ENCODE assay signal across 1 cellular context in the genomic region with DNA sequence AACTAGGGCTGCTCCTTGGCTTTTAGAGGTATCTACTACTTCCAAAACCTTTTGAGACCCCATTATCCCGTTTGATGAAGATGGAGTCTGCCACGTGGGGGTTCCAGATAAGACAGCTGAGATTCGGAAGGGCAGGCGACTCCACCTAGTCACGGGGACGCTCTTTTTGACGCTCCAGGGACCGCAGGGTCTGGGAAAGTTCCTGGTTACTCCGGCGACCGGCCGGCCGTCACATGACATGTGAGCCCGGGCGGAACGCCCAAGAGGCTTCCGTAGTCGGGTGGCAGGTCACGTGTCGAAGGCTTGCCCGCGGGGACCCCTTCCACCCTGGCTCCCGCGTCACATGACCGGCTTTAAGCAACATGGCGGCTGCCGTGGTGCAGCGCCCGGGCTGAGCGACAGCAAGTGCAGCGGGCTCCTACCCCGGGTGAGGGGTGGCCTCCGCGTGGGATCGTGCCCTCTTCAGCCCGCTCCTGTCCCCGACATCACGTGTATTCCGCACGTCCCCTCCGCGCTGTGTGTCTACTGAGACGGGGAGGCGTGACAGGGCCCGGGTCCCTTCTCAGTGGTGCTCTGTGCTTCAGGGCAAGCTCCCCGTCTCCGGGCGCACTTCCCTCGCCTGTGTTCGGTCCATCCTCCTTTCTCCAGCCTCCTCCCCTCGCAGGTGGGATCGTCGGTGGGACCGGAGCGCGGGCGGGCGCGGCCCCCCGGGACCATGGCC.
TF ChIP-seq lines count a peak whose summit lies in the region.

A gene with protein sequence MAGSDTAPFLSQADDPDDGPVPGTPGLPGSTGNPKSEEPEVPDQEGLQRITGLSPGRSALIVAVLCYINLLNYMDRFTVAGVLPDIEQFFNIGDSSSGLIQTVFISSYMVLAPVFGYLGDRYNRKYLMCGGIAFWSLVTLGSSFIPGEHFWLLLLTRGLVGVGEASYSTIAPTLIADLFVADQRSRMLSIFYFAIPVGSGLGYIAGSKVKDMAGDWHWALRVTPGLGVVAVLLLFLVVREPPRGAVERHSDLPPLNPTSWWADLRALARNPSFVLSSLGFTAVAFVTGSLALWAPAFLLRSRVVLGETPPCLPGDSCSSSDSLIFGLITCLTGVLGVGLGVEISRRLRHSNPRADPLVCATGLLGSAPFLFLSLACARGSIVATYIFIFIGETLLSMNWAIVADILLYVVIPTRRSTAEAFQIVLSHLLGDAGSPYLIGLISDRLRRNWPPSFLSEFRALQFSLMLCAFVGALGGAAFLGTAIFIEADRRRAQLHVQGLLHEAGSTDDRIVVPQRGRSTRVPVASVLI (plus strand): TSS at position 342 of the 721 bp plus-strand sequence. CDS start 374 bp downstream, at position 716.

TF ChIP-seq in HepG2, 621 proteins besides CTCF, POLR2A, EP300 and RAD21 (continued from another document and continues in another):
- TF ChIP-seq, protein P1, sequence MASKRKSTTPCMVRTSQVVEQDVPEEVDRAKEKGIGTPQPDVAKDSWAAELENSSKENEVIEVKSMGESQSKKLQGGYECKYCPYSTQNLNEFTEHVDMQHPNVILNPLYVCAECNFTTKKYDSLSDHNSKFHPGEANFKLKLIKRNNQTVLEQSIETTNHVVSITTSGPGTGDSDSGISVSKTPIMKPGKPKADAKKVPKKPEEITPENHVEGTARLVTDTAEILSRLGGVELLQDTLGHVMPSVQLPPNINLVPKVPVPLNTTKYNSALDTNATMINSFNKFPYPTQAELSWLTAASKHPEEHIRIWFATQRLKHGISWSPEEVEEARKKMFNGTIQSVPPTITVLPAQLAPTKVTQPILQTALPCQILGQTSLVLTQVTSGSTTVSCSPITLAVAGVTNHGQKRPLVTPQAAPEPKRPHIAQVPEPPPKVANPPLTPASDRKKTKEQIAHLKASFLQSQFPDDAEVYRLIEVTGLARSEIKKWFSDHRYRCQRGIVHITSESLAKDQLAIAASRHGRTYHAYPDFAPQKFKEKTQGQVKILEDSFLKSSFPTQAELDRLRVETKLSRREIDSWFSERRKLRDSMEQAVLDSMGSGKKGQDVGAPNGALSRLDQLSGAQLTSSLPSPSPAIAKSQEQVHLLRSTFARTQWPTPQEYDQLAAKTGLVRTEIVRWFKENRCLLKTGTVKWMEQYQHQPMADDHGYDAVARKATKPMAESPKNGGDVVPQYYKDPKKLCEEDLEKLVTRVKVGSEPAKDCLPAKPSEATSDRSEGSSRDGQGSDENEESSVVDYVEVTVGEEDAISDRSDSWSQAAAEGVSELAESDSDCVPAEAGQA (IDR thresholded peaks at IDR 0.05; ENCODE audit: low read depth): peak; percentile 87
- TF ChIP-seq, protein P1 (CRISPR knock-in tag; IDR thresholded peaks at IDR 0.05; ENCODE audit: borderline replicate concordance): peak; percentile 90; the same call in 1 of the 2 replicates
- TF ChIP-seq, protein P2, sequence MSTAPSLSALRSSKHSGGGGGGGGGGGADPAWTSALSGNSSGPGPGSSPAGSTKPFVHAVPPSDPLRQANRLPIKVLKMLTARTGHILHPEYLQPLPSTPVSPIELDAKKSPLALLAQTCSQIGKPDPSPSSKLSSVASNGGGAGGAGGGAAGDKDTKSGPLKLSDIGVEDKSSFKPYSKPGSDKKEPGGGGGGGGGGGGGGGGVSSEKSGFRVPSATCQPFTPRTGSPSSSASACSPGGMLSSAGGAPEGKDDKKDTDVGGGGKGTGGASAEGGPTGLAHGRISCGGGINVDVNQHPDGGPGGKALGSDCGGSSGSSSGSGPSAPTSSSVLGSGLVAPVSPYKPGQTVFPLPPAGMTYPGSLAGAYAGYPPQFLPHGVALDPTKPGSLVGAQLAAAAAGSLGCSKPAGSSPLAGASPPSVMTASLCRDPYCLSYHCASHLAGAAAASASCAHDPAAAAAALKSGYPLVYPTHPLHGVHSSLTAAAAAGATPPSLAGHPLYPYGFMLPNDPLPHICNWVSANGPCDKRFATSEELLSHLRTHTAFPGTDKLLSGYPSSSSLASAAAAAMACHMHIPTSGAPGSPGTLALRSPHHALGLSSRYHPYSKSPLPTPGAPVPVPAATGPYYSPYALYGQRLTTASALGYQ (CRISPR knock-in tag; IDR thresholded peaks at IDR 0.05): peak; percentile 92
- TF ChIP-seq MTA1 (CRISPR knock-in tag; IDR thresholded peaks at IDR 0.05; ENCODE audit: borderline replicate concordance) (peak; percentile 83; the same call in 1 of the 2 replicates), WIZ (CRISPR knock-in tag; IDR thresholded peaks at IDR 0.05) (no peak; the same call in 1 of the 2 replicates), NFATC3 (CRISPR knock-in tag; IDR thresholded peaks at IDR 0.05) (peak; percentile 47; the same call in 1 of the 2 replicates), ZNF678 (CRISPR knock-in tag; IDR thresholded peaks at IDR 0.05) (peak; percentile 96), ZNF619 (CRISPR knock-in tag; IDR thresholded peaks at IDR 0.05) (peak; percentile 79; the same call in 1 of the 2 replicates), NFE2L1 (CRISPR knock-in tag; IDR thresholded peaks at IDR 0.05; ENCODE audit: borderline replicate concordance) (peak; percentile 85; the same call in 1 of the 2 replicates), LCORL (IDR thresholded peaks at IDR 0.05) (0 out of 2 replicates have a peak, but pooled peaks have one; percentile 21), LCORL (CRISPR knock-in tag; IDR thresholded peaks at IDR 0.05) (peak; percentile 76; the same call in 1 of the 2 replicates), ZNF264 (CRISPR knock-in tag; IDR thresholded peaks at IDR 0.05) (peak; percentile 95), ZKSCAN8 (CRISPR knock-in tag; IDR thresholded peaks at IDR 0.05; ENCODE audit: borderline replicate concordance) (no peak), TBX2 (CRISPR knock-in tag; IDR thresholded peaks at IDR 0.05; ENCODE audit: borderline replicate concordance) (peak; percentile 96), ZNF550 (CRISPR knock-in tag; IDR thresholded peaks at IDR 0.05; ENCODE audit: borderline replicate concordance) (peak; percentile 81), CBX5 (CRISPR knock-in tag; IDR thresholded peaks at IDR 0.05; ENCODE audit: borderline replicate concordance) (peak; percentile 92), ZNF160 (CRISPR knock-in tag; IDR thresholded peaks at IDR 0.05) (peak; percentile 64; the same call in 1 of the 2 replicates), AGO1 (IDR thresholded peaks at IDR 0.05; ENCODE audit: low read depth, low read length, poor library complexity, severe bottlenecking) (peak; percentile 60), HOXD1 (CRISPR knock-in tag; IDR thresholded peaks at IDR 0.05) (peak; percentile 84; the same call in 1 of the 2 replicates), NPAS2 (CRISPR knock-in tag; IDR thresholded peaks at IDR 0.05; ENCODE audit: borderline replicate concordance) (no peak), ZNF205 (CRISPR knock-in tag; IDR thresholded peaks at IDR 0.05) (peak; percentile 89), ZNF674 (CRISPR knock-in tag; IDR thresholded peaks at IDR 0.05; ENCODE audit: low read depth) (0 out of 2 replicates have a peak, but pooled peaks have one; percentile 81), MLLT10 (CRISPR knock-in tag; IDR thresholded peaks at IDR 0.05) (no peak), ZNF546 (CRISPR knock-in tag; conservative IDR thresholded peaks at IDR 0.05) (no peak), DNMT3B (CRISPR knock-in tag; conservative IDR thresholded peaks at IDR 0.05) (peak; percentile 97), ZNF629 (CRISPR knock-in tag; conservative IDR thresholded peaks at IDR 0.05) (peak; percentile 40; the same call in 1 of the 2 replicates), SUZ12 (IDR thresholded peaks at IDR 0.05; ENCODE audit: low read depth, low read length) (no peak), HDAC1 (CRISPR knock-in tag; IDR thresholded peaks at IDR 0.05) (peak; percentile 100), ZFX (CRISPR knock-in tag; IDR thresholded peaks at IDR 0.05; ENCODE audit: low read depth) (peak; percentile 97), ELF3 (CRISPR knock-in tag; IDR thresholded peaks at IDR 0.05) (peak; percentile 42; the same call in 1 of the 2 replicates), NFE2 (CRISPR knock-in tag; IDR thresholded peaks at IDR 0.05) (no peak), PTBP1 (IDR thresholded peaks at IDR 0.05; ENCODE audit: low read depth, low read length, poor library complexity, severe bottlenecking) (no peak), JUND (CRISPR knock-in tag; IDR thresholded peaks at IDR 0.05) (peak; percentile 46; the same call in 1 of the 2 replicates), ZFY (CRISPR knock-in tag; IDR thresholded peaks at IDR 0.05) (peak; percentile 95)
- TF ChIP-seq, protein P3, sequence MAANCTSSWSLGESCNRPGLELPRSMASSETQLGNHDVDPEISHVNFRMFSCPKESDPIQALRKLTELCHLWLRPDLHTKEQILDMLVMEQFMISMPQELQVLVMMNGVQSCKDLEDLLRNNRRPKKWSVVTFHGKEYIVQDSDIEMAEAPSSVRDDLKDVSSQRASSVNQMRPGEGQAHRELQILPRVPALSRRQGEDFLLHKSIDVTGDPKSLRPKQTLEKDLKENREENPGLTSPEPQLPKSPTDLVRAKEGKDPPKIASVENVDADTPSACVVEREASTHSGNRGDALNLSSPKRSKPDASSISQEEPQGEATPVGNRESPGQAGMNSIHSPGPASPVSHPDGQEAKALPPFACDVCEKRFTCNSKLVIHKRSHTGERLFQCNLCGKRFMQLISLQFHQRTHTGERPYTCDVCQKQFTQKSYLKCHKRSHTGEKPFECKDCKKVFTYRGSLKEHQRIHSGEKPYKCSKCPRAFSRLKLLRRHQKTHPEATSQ (CRISPR knock-in tag; IDR thresholded peaks at IDR 0.05; ENCODE audit: borderline replicate concordance): no peak
- TF ChIP-seq, protein P4, sequence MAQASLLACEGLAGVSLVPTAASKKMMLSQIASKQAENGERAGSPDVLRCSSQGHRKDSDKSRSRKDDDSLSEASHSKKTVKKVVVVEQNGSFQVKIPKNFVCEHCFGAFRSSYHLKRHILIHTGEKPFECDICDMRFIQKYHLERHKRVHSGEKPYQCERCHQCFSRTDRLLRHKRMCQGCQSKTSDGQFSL (CRISPR knock-in tag; IDR thresholded peaks at IDR 0.05): peak; percentile 68
- TF ChIP-seq, protein P5, sequence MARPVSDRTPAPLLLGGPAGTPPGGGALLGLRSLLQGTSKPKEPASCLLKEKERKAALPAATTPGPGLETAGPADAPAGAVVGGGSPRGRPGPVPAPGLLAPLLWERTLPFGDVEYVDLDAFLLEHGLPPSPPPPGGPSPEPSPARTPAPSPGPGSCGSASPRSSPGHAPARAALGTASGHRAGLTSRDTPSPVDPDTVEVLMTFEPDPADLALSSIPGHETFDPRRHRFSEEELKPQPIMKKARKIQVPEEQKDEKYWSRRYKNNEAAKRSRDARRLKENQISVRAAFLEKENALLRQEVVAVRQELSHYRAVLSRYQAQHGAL (CRISPR knock-in tag; IDR thresholded peaks at IDR 0.05; ENCODE audit: not compliant biosample characterization): no peak
- TF ChIP-seq, protein P6, sequence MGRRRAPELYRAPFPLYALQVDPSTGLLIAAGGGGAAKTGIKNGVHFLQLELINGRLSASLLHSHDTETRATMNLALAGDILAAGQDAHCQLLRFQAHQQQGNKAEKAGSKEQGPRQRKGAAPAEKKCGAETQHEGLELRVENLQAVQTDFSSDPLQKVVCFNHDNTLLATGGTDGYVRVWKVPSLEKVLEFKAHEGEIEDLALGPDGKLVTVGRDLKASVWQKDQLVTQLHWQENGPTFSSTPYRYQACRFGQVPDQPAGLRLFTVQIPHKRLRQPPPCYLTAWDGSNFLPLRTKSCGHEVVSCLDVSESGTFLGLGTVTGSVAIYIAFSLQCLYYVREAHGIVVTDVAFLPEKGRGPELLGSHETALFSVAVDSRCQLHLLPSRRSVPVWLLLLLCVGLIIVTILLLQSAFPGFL (CRISPR knock-in tag; IDR thresholded peaks at IDR 0.05): no peak
- TF ChIP-seq, protein P7, sequence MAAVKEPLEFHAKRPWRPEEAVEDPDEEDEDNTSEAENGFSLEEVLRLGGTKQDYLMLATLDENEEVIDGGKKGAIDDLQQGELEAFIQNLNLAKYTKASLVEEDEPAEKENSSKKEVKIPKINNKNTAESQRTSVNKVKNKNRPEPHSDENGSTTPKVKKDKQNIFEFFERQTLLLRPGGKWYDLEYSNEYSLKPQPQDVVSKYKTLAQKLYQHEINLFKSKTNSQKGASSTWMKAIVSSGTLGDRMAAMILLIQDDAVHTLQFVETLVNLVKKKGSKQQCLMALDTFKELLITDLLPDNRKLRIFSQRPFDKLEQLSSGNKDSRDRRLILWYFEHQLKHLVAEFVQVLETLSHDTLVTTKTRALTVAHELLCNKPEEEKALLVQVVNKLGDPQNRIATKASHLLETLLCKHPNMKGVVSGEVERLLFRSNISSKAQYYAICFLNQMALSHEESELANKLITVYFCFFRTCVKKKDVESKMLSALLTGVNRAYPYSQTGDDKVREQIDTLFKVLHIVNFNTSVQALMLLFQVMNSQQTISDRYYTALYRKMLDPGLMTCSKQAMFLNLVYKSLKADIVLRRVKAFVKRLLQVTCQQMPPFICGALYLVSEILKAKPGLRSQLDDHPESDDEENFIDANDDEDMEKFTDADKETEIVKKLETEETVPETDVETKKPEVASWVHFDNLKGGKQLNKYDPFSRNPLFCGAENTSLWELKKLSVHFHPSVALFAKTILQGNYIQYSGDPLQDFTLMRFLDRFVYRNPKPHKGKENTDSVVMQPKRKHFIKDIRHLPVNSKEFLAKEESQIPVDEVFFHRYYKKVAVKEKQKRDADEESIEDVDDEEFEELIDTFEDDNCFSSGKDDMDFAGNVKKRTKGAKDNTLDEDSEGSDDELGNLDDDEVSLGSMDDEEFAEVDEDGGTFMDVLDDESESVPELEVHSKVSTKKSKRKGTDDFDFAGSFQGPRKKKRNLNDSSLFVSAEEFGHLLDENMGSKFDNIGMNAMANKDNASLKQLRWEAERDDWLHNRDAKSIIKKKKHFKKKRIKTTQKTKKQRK (IDR thresholded peaks at IDR 0.05; ENCODE audit: low read length): no peak
- TF ChIP-seq, protein P8, sequence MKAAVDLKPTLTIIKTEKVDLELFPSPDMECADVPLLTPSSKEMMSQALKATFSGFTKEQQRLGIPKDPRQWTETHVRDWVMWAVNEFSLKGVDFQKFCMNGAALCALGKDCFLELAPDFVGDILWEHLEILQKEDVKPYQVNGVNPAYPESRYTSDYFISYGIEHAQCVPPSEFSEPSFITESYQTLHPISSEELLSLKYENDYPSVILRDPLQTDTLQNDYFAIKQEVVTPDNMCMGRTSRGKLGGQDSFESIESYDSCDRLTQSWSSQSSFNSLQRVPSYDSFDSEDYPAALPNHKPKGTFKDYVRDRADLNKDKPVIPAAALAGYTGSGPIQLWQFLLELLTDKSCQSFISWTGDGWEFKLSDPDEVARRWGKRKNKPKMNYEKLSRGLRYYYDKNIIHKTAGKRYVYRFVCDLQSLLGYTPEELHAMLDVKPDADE (CRISPR knock-in tag; IDR thresholded peaks at IDR 0.05): no peak
